In the genomic region with DNA sequence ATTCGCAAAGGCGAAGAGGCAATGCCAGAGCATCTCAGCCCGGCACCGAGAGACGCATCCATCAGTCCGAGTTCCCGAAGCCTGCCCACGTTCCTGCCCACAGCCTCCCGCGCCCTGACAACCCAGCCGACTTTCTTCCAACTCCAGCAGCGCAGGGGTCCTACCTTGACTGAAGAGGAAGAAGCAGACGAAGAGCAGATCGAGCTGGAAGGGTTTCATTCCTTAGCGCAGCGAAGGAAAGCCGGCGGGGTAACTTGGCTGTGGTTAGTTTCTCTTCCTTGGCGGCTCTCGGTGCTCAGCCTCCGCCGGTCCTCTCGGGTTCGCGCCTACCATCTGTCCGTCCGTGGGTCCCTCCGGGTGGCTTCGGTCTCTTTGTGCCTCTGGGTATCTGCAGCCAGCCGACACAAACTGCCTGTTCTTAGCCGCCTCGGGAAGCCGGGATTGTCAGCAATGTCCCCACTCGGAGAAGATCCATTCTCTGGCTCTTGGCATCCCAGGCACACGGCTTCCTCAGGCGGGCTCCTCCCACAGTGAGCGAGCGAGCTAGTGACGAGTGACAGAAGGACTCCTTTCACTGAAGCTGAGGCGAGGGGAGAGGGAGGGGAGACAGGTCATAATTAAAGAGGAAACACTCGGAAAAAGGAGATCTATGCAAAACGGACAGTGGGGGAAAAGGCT, we compare ENCODE assay signal across 9 cellular contexts. TPM values are rescaled to one million over a fixed set of nuclear protein-coding genes. Genes with fewer than 3 reads are reported as not detected.
DNase-seq lines count a peak whose midpoint lies in the region; FAIRE-seq and TF ChIP-seq lines count a peak whose summit lies in the region.
"Had no signal": no experiment of that assay in that cellular context is flagged by ENCODE, and none has a peak within 500 bp of the region (broad histone marks: within the 10 kb centered on the region; RNA-seq: fewer than 3 reads in every experiment).

KIRREL3 (minus strand) TSS at position 480 of the 678 bp plus-strand sequence.

- no peak for TF ChIP-seq EP300 in tibial nerve (IDR thresholded peaks at IDR 0.05)

- TF ChIP-seq POLR2A in breast epithelium (IDR thresholded peaks at IDR 0.05) (no peak), tibial nerve (IDR thresholded peaks at IDR 0.05) (no peak)

- 1 to 2% methylated on average over 39 to 42 of the region's 42 CpGs for WGBS in tibial nerve, 2 donors

- H3K27me3 Mint-ChIP-seq in Calu3 (ENCODE audit: unreplicated experiment): no peaks in the 10 kb centered on the region

- H3K9me3 ChIP-seq in breast epithelium (no peaks in the 10 kb centered on the region), kidney (ENCODE audit: control insufficient read depth in 1 of 2, low read length in 2 of 2) (no peaks in the 10 kb centered on the region), tibial nerve (no peaks in the 10 kb centered on the region)

- no peaks in the 10 kb centered on the region for H3K4me1 Mint-ChIP-seq in Calu3 (ENCODE audit: low read depth, unreplicated experiment)

- intact Hi-C loops in breast epithelium (cut with DNase I; ENCODE audit: low total_unique reads) (no loop called here), kidney (cut with DNase I) (no loop called here), Calu3 (cut with micrococcal nuclease; ENCODE audit: unreplicated experiment) (loop anchor here (5.0 kb wide), 1 partner anchor 347 kb away; no protein-coding TSS in a partner anchor)

- H3K36me3 ChIP-seq in breast epithelium (no peaks in the 10 kb centered on the region), kidney (ENCODE audit: control insufficient read depth in 1 of 2, insufficient read depth in 2 of 2, low read length in 2 of 2) (no peaks in the 10 kb centered on the region), tibial nerve (no peaks in the 10 kb centered on the region)

- H3K27ac Mint-ChIP-seq in Calu3 (ENCODE audit: unreplicated experiment): no peak within 1 kb of the TSS

- no peaks in the 10 kb centered on the region for H3K4me1 ChIP-seq in breast epithelium
- H3K4me1 ChIP-seq in kidney (ENCODE audit: control insufficient read depth in 1 of 2, insufficient read depth in 1 of 2, low read depth in 1 of 2, low read length in 2 of 2): peaks cover 0 to 7% of the 10 kb centered on the region in 2 donors
- H3K4me1 ChIP-seq in tibial nerve: peaks cover 0 to 33% (median 5%) of the 10 kb centered on the region in 4 donors

- H3K36me3 Mint-ChIP-seq in Calu3 (ENCODE audit: insufficient read depth, unreplicated experiment): no peaks in the 10 kb centered on the region

- H3K27ac ChIP-seq in breast epithelium (no peak within 1 kb of the TSS), kidney (ENCODE audit: low read depth in 2 of 2, low read length in 2 of 2) (no peak within 1 kb of the TSS), tibial nerve (no peak within 1 kb of the TSS)
- H3K27ac ChIP-seq: 22Rv1 had no signal

- H3K4me3 Mint-ChIP-seq in Calu3 (ENCODE audit: low read depth, unreplicated experiment): no peak within 1 kb of the TSS

- no peak for FAIRE-seq in kidney (lab: Jason Lieb, UNC)

- CTCF ChIA-PET in Calu3 (lab: Charles Lee): interaction anchor here (0.8 kb wide), 1 partner anchor 327 kb away, joined by 8 read pairs; no protein-coding TSS in a partner anchor

- BruUV-seq in Calu3 (replicated peaks; lab: Mats Ljungman, UMichigan): no TSS peak

- H3K9ac ChIP-seq in kidney (ENCODE audit: low read length in 2 of 2): no peak within 1 kb of the TSS

- no peaks in the 10 kb centered on the region for H3K9me3 Mint-ChIP-seq in Calu3 (ENCODE audit: low read depth, unreplicated experiment)

- H3K4me3 ChIP-seq in breast epithelium (peak within 1 kb of the TSS; percentile 44 to 62 (median 44)), kidney (ENCODE audit: low read length in 2 of 2) (peak within 1 kb of the TSS; percentile 12 to 57), tibial nerve (peak within 1 kb of the TSS; percentile 6 to 49 (median 34))

- TF ChIP-seq CTCF in breast epithelium (IDR thresholded peaks at IDR 0.05) (no peak), kidney (IDR thresholded peaks at IDR 0.05; ENCODE audit: borderline replicate concordance, extremely low read depth, insufficient read depth) (no peak), tibial nerve (IDR thresholded peaks at IDR 0.05) (no peak), Calu3 (IDR thresholded peaks at IDR 0.05; ENCODE audit: unreplicated experiment) (no peak)

- H3K27me3 ChIP-seq in breast epithelium (peaks cover 6 to 71% of the 10 kb centered on the region in 2 donors), tibial nerve (peaks cover 0 to 59% of the 10 kb centered on the region in 2 donors)

- DNase-seq in DMS 273 (lab: John Stamatoyannopoulos, UW; ENCODE audit: unreplicated experiment): peak; percentile 20
- DNase-seq in DMS 273 treated with DMSO at 0.1 percent for 48 hours (lab: John Stamatoyannopoulos, UW): no peak
- DNase-seq in breast epithelium (ENCODE audit: low spot score in 2 of 2): no peak
- peak; percentile 64 for DNase-seq in kidney
- DNase-seq in tibial nerve (ENCODE audit: low spot score in 2 of 2): no peak
- no peak for DNase-seq in activated naive CD4-positive, alpha-beta T cell treated with anti-CD3 and anti-CD28 coated beads, Interleukin-2, amount 50 U/mL, for 16 hours
- no peak for DNase-seq in COLO829 (ENCODE audit: low spot score)
- no peak for DNase-seq in Calu3

RNA-seq across cellular contexts. Expression of gene KIRREL3, which starts in this region (rescaled TPM):
- total RNA-seq in breast epithelium: under 1 TPM in 2 of 3 donors, not detected in 1; 0.32 to 0.33 TPM
- total RNA-seq in kidney: 0.19 TPM
- 0.22 TPM for polyA plus RNA-seq in kidney (ENCODE audit: insufficient read depth, low read depth, low replicate concordance)
- not detected for total RNA-seq in tibial nerve
- 0.15 and 0.26 TPM in 2 replicates for total RNA-seq in Calu3 (2022)

Comparison
In these comparisons a context has a peak if more than half of its experiments do, and no peak if none do; other contexts are left out.
1. Peak in DNase-seq and H3K4me3 ChIP-seq in kidney; RNA of the gene not detected or under 1 TPM.